ENCODE assay signal across 7 cellular contexts in the genomic region with DNA sequence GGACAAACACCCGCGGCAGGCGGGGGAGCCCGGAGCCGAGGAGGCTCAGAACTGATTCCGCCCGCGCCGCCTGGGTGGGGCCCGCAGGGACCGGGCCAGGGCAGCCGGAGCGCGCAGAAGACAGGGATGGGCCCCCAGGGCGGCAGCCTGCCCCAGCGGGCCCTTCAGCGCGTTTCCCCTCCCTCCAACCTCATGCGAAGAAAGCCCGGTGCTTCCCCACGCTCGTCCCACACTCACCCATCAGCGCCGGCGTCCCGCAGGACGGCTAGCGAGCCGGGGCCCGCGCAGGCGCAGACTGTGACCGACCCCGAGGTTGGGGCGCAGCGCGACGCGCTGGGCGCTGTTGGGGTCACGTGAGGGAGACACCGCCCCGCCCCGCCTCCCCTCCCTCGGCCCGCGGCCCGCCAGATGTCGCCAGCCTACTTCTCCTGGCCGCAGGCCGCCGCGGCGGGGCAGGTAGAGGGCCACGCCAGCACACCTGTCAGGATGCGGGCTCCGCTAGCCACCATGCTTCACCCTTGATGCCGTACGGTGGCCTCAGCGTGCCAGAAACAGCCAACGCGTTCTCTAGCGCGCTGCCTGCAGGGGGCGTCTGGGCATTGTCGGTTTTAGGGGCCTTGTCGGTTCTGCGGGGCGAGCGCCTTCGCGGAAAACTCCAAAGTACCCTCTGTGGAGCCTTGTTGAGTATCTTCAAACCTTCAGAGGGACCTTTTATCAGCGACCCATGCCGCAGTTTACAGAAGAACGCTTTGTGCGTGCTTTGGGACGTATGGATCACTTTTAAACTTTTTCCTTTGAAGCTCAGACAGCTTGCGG. TPM values are rescaled to one million over a fixed set of nuclear protein-coding genes. Genes with fewer than 3 reads are reported as not detected.
DNase-seq lines count a peak whose midpoint lies in the region; ATAC-seq, FAIRE-seq and TF ChIP-seq lines count a peak whose summit lies in the region.

A gene with protein sequence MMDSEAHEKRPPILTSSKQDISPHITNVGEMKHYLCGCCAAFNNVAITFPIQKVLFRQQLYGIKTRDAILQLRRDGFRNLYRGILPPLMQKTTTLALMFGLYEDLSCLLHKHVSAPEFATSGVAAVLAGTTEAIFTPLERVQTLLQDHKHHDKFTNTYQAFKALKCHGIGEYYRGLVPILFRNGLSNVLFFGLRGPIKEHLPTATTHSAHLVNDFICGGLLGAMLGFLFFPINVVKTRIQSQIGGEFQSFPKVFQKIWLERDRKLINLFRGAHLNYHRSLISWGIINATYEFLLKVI (minus strand): TSS at position 297 of the 816 bp plus-strand sequence. CDS start 15,577 bp downstream, outside the sequence.

- DNase-seq in NCI-H1930 (lab: John Stamatoyannopoulos, UW) (peak; percentile 91 to 99), astrocyte (ENCODE audit: low read depth) (peak; percentile 81), hepatocyte (ENCODE audit: low spot score) (peak; percentile 95), retinal pigment epithelial cell (ENCODE audit: low read depth) (peak; percentile 62)
- peak; percentile 92 for DNase-seq in T-helper 2 cell treated with Interferon-gamma antibody and Interleukin-4, amounts not matched to agents 5 μg/mL and 100 μg/mL, for 36 hours (ENCODE audit: low spot score)

- H4K20me1 ChIP-seq in astrocyte (ENCODE audit: insufficient read depth, low read length), result peaks cover 32% of the 10 kb centered on the region
- H4K20me1 ChIP-seq in hepatocyte (ENCODE audit: insufficient read depth, poor library complexity, severe bottlenecking), result peaks cover 2% of the 10 kb centered on the region

- peak; percentile 84 for ATAC-seq in GM18505 (IDR thresholded peaks at IDR 0.05; ENCODE audit: unreplicated experiment)
- peak; percentile 76 for ATAC-seq in HG02973 (IDR thresholded peaks at IDR 0.05; ENCODE audit: unreplicated experiment)

- WGBS in hepatocyte (ENCODE audit: low lambda C conversion rate, missing lambda C conversion rate), result 3% methylated on average over 63 of the region's 78 CpGs

- H3K4me2 ChIP-seq in astrocyte (ENCODE audit: low read length) (peak within 1 kb of the TSS; percentile 90), hepatocyte (peak within 1 kb of the TSS; percentile 88)

- H3K9me2 ChIP-seq in hepatocyte (replicated peaks; ENCODE audit: insufficient read depth), result no peaks in the 10 kb centered on the region

- H3K27me3 Mint-ChIP-seq in T-helper 2 cell treated with Interferon-gamma antibody and Interleukin-4, amounts not matched to agents 5 μg/mL and 100 μg/mL, for 36 hours (ENCODE audit: low read depth), result no peaks in the 10 kb centered on the region
- H3K27me3 Mint-ChIP-seq in astrocyte (ENCODE audit: low read depth, unreplicated experiment), result no peaks in the 10 kb centered on the region

- H3K27me3 ChIP-seq in astrocyte (ENCODE audit: insufficient read depth, low read length) (no peaks in the 10 kb centered on the region), hepatocyte (no peaks in the 10 kb centered on the region)

- H3K27ac ChIP-seq in astrocyte (ENCODE audit: low read depth, low read length) (peak within 1 kb of the TSS; percentile 73), hepatocyte (peak within 1 kb of the TSS; percentile 96)

- peak within 1 kb of the TSS; percentile 90 for H3K4me3 Mint-ChIP-seq in T-helper 2 cell treated with Interferon-gamma antibody and Interleukin-4, amounts not matched to agents 5 μg/mL and 100 μg/mL, for 36 hours
- peak within 1 kb of the TSS; percentile 93 for H3K4me3 Mint-ChIP-seq in astrocyte (ENCODE audit: unreplicated experiment)

- peaks cover 20% of the 10 kb centered on the region for H3K4me1 ChIP-seq in astrocyte (ENCODE audit: insufficient read depth, low read length)
- H3K4me1 ChIP-seq in hepatocyte (ENCODE audit: insufficient read depth), result peaks cover 17% of the 10 kb centered on the region

- FAIRE-seq in astrocyte (lab: Jason Lieb, UNC), result no peak

- H3K36me3 Mint-ChIP-seq in T-helper 2 cell treated with Interferon-gamma antibody and Interleukin-4, amounts not matched to agents 5 μg/mL and 100 μg/mL, for 36 hours (ENCODE audit: low read depth), result peaks cover 8% of the 10 kb centered on the region
- peaks cover 3% of the 10 kb centered on the region for H3K36me3 Mint-ChIP-seq in astrocyte (ENCODE audit: low read depth, unreplicated experiment)

- peak within 1 kb of the TSS; percentile 93 for H3K27ac Mint-ChIP-seq in T-helper 2 cell treated with Interferon-gamma antibody and Interleukin-4, amounts not matched to agents 5 μg/mL and 100 μg/mL, for 36 hours
- peak within 1 kb of the TSS; percentile 91 for H3K27ac Mint-ChIP-seq in astrocyte (ENCODE audit: unreplicated experiment)

- H3K79me2 ChIP-seq in astrocyte (ENCODE audit: insufficient read depth, low read length) (peaks cover 41% of the 10 kb centered on the region), hepatocyte (peaks cover 37% of the 10 kb centered on the region)

- peak; percentile 85 for TF ChIP-seq CTCF in astrocyte (IDR thresholded peaks at IDR 0.05; ENCODE audit: insufficient read depth, low read depth, low read length)
- peak; percentile 97 for TF ChIP-seq CTCF in hepatocyte (IDR thresholded peaks at IDR 0.05; ENCODE audit: poor library complexity)
- TF ChIP-seq CTCF in retinal pigment epithelial cell (conservative IDR thresholded peaks at IDR 0.05; ENCODE audit: low read depth, low read length), result peak; percentile 95

- H3K9ac ChIP-seq in astrocyte (ENCODE audit: low read length), result peak within 1 kb of the TSS; percentile 87

- peaks cover 21% of the 10 kb centered on the region for H3K4me1 Mint-ChIP-seq in T-helper 2 cell treated with Interferon-gamma antibody and Interleukin-4, amounts not matched to agents 5 μg/mL and 100 μg/mL, for 36 hours (ENCODE audit: low read depth)
- H3K4me1 Mint-ChIP-seq in astrocyte (ENCODE audit: low read depth, unreplicated experiment), result peaks cover 25% of the 10 kb centered on the region

- peak; percentile 81 for TF ChIP-seq POLR2A in GM18505 (IDR thresholded peaks at IDR 0.05; ENCODE audit: borderline replicate concordance, extremely low read depth, insufficient read depth, insufficient read length)

- H3K4me3 ChIP-seq in astrocyte (ENCODE audit: insufficient read depth, low read depth, low read length) (peak within 1 kb of the TSS; percentile 92), hepatocyte (peak within 1 kb of the TSS; percentile 94), retinal pigment epithelial cell (ENCODE audit: low read length) (peak within 1 kb of the TSS; percentile 81)

- H3K36me3 ChIP-seq in astrocyte (ENCODE audit: insufficient read depth, low read length) (no peaks in the 10 kb centered on the region), hepatocyte (replicated peaks; ENCODE audit: insufficient read depth, low read depth) (no peaks in the 10 kb centered on the region)

- no peaks in the 10 kb centered on the region for H3K9me3 Mint-ChIP-seq in T-helper 2 cell treated with Interferon-gamma antibody and Interleukin-4, amounts not matched to agents 5 μg/mL and 100 μg/mL, for 36 hours
- no peaks in the 10 kb centered on the region for H3K9me3 Mint-ChIP-seq in astrocyte (ENCODE audit: unreplicated experiment)

- H3K9me3 ChIP-seq in astrocyte (ENCODE audit: insufficient read depth, low read depth, low read length) (no peaks in the 10 kb centered on the region), hepatocyte (ENCODE audit: low read depth) (no peaks in the 10 kb centered on the region)

- H2AFZ ChIP-seq in astrocyte (ENCODE audit: low read depth, low read length), result peak within 1 kb of the TSS; percentile 77
- H2AFZ ChIP-seq in hepatocyte, result peak within 1 kb of the TSS; percentile 99

RNA-seq across cellular contexts. Expression of the gene that starts here (rescaled TPM):
- total RNA-seq in astrocyte (37.1 and 39.6 TPM in 2 replicates), hepatocyte (29.2 and 30.1 TPM in 2 replicates)
- polyA plus RNA-seq in hepatocyte, result 10.1 and 10.4 TPM in 2 replicates

Comparison
In these comparisons a context has a peak if more than half of its experiments do, and no peak if none do; other contexts are left out.
1. Peak in every context shown above with its lines: DNase-seq, ATAC-seq, H3K4me3 ChIP-seq and H3K27ac ChIP-seq.